Comparison of ENCODE assay signal across 22 cellular contexts in the genomic region with DNA sequence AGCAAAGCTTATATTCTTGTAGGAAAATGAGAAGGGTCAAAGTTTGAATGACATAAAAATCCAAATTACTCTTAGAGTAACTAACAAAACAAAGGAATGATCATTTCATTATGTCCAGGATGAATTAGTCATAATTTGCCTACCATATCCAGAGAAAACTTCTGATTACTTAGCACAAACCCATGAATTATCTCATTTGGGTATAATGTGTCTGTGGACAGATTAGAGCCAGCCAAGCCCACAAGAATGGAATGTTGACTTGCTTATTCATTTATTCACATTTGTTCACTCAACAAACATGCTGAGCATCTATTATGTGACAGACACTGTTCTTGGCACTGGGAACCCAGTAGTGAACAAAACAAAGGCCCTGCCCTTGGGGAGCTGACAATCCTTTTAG.
"Had no signal": no experiment of that assay in that cellular context is flagged by ENCODE, and none has a peak within 500 bp of the region (broad histone marks: within the 10 kb centered on the region; RNA-seq: fewer than 3 reads in every experiment).

No MANE protein-coding gene starts in this region.

- H3K36me3 ChIP-seq: cardiac muscle cell, esophagus muscularis mucosa, gastrocnemius medialis, heart left ventricle, lower lobe of right lung, neural progenitor cell, ovary, sigmoid colon, thyroid gland had no signal

- H2AFZ ChIP-seq: neural progenitor cell had no signal

- DNase-seq: activated CD4-positive, alpha-beta T cell treated with anti-CD3 and anti-CD28 coated beads, Interleukin-2, amount 10 ng/mL, durations not matched to agents 7 days and 5 days; activated CD4-positive, CD25-positive, alpha-beta regulatory T cell; activated CD8-positive, alpha-beta memory T cell treated with anti-CD3 and anti-CD28 coated beads for 24 hours; activated naive CD4-positive, alpha-beta T cell; activated naive CD8-positive, alpha-beta T cell treated with anti-CD3 and anti-CD28 coated beads, Interleukin-2, amount 10 ng/mL, durations not matched to agents 7 days and 5 days; aorta; gastrocnemius medialis; heart left ventricle; immature natural killer cell; left colon; lower lobe of right lung; midbrain; naive B cell; ovary; sigmoid colon; stimulated activated CD4-positive, alpha-beta T cell treated with anti-CD3 and anti-CD28 coated beads, Interleukin-1b, Interleukin-23, amount 100 ng/mL, for 48 hours; thyroid gland had no signal

- H3K27ac ChIP-seq: cardiac muscle cell, esophagus muscularis mucosa, gastrocnemius medialis, heart left ventricle, lower lobe of right lung, neural progenitor cell, ovary, sigmoid colon, thyroid gland had no signal

- H3K4me3 ChIP-seq: cardiac muscle cell, esophagus muscularis mucosa, gastrocnemius medialis, heart left ventricle, lower lobe of right lung, neural progenitor cell, ovary, sigmoid colon, thyroid gland had no signal

- H3K9ac ChIP-seq: neural progenitor cell had no signal

- H3K27me3 ChIP-seq: esophagus muscularis mucosa, gastrocnemius medialis, heart left ventricle, neural progenitor cell, ovary, sigmoid colon, thyroid gland had no signal

- FAIRE-seq: endometrium, urothelium cell line had no signal

- ATAC-seq: gastrocnemius medialis, heart left ventricle, left colon, lower lobe of right lung had no signal

- H3K4me1 ChIP-seq: esophagus muscularis mucosa, gastrocnemius medialis, lower lobe of right lung, neural progenitor cell, sigmoid colon, thyroid gland had no signal

- H3K9me3 ChIP-seq: esophagus muscularis mucosa, gastrocnemius medialis, heart left ventricle, lower lobe of right lung, ovary, sigmoid colon, thyroid gland had no signal

- H3K4me2 ChIP-seq: neural progenitor cell had no signal
